8 cellular contexts compared by ENCODE assay signal in the genomic region with DNA sequence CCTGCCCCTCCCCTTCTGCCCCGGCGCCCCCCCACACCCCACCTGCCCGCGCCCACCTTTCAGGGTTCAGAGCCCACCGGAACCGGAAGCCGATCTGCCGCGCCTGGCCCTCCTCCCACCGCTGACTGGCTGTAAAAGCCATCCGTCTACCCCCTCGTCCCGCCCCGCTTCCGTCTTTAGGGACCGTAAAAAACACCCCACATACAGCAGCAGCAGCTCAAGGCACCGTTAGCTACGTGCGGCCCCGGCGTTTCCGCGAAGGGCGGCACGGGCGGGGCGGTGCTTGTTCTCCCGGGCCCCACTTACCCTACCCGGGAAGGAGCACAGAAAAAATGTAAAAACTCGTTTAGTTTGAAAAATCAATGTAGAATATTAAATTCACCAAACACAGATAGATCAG. TPM values are rescaled to one million over a fixed set of nuclear protein-coding genes. Genes with fewer than 3 reads are reported as not detected.
DNase-seq lines count a peak whose midpoint lies in the region; ATAC-seq, FAIRE-seq and TF ChIP-seq lines count a peak whose summit lies in the region.

A gene (minus strand): TSS at position 96 of the 400 bp plus-strand sequence. CDS start 320 bp downstream, outside the sequence.

- dilution Hi-C loops in mammary epithelial cell (cut with HindIII; ENCODE audit: low sequenced_read_pairs): no loop called here

- H3K4me2 ChIP-seq in A549: peak within 1 kb of the TSS; percentile 78
- H3K4me2 ChIP-seq in mammary epithelial cell (ENCODE audit: insufficient read depth, low read depth, low read length): peak within 1 kb of the TSS; percentile 93

- H3K27ac ChIP-seq in A549 (peak within 1 kb of the TSS; percentile 68 to 89), mammary epithelial cell (ENCODE audit: insufficient read depth, low read depth, low read length) (peak within 1 kb of the TSS; percentile 32), small intestine (ENCODE audit: low read depth in 1 of 2, low read length in 1 of 2) (peak within 1 kb of the TSS in 1 of 2 donors; percentile 67)

- TF ChIP-seq POLR2A in A549 (IDR thresholded peaks at IDR 0.05; ENCODE audit: low read length): peak; percentile 20; the same call in 1 of the 2 replicates

- FAIRE-seq in A549 (lab: Jason Lieb, UNC) (no peak), small intestine (lab: Jason Lieb, UNC) (no peak)

- TF ChIP-seq RAD21 in A549 (conservative IDR thresholded peaks at IDR 0.05 in 1 of 2, IDR thresholded peaks at IDR 0.05 in 1 of 2): no peak

- peaks cover 11% of the 10 kb centered on the region for H3K79me2 ChIP-seq in mammary epithelial cell (ENCODE audit: insufficient read depth, low read length)

- ATAC-seq in A549 (peak; percentile 84 to 96), GM18868 (IDR thresholded peaks at IDR 0.05; ENCODE audit: unreplicated experiment) (peak; percentile 89), HG03139 (IDR thresholded peaks at IDR 0.05; ENCODE audit: unreplicated experiment) (peak; percentile 72)

- H3K9ac ChIP-seq in mammary epithelial cell (ENCODE audit: insufficient read depth, low read length): peak within 1 kb of the TSS; percentile 0

- CTCF ChIA-PET in A549 (lab: Yijun Ruan, JAX): interaction anchor here (1.0 to 3.5 kb wide), 5 partner anchors 8 to 305 kb away, joined by 4 to 16 read pairs (median 5); a partner anchor contains a TSS
- CTCF ChIA-PET in mammary epithelial cell (lab: Charles Lee; ENCODE audit: low non-redundant PET): interaction anchor here (0.6 kb wide), 2 partner anchors 16 to 287 kb away, joined by 3 read pairs; no protein-coding TSS in a partner anchor

- WGBS in A549 (ENCODE audit: missing lambda C conversion rate): under 1% methylated on average over 25 of the region's 30 CpGs
- under 1% methylated on average over 24 of the region's 30 CpGs for WGBS in mammary epithelial cell (ENCODE audit: low coverage, missing lambda C conversion rate)
- 0 to 1% (median 1%) methylated on average over 21 to 30 of the region's 30 CpGs for WGBS in small intestine, 3 donors

- H3K9me3 ChIP-seq in A549 (no peaks in the 10 kb centered on the region), mammary epithelial cell (replicated peaks; ENCODE audit: insufficient read depth, low read length) (no peaks in the 10 kb centered on the region), small intestine (ENCODE audit: control insufficient read depth, low read depth) (no peaks in the 10 kb centered on the region)

- DNase-seq in A549 (ENCODE audit: low read depth in 1 of 2, low spot score in 1 of 2): peak; percentile 90 to 94
- peak; percentile 81 for DNase-seq in NCI-H226
- peak; percentile 92 for DNase-seq in mammary epithelial cell
- peak; percentile 96 for DNase-seq in iPS-NIHi11 (ENCODE audit: low spot score)
- DNase-seq in small intestine: peak; percentile 95

- in situ Hi-C loops in mammary epithelial cell (cut with MboI; ENCODE audit: low sequenced_read_pairs in 2 of 2): no loop called here

- peaks cover 17% of the 10 kb centered on the region; the same call in 2 of the 3 replicates for H3K4me1 ChIP-seq in A549
- peaks cover 18% of the 10 kb centered on the region for H3K4me1 ChIP-seq in mammary epithelial cell (ENCODE audit: insufficient read depth, low read length)
- H3K4me1 ChIP-seq in small intestine (ENCODE audit: control insufficient read depth in 2 of 2, insufficient read depth in 1 of 2, low read depth in 1 of 2, low read length in 1 of 2): no peaks in the 10 kb centered on the region

- TF ChIP-seq CTCF in A549 (IDR thresholded peaks at IDR 0.05) (no peak), WI38 (IDR thresholded peaks at IDR 0.05; ENCODE audit: low read depth, low read length) (no peak), mammary epithelial cell (conservative IDR thresholded peaks at IDR 0.05 in 1 of 2, IDR thresholded peaks at IDR 0.05 in 1 of 2; ENCODE audit: extremely low read depth in 1 of 2, insufficient read depth in 1 of 2, low read depth in 1 of 2, low read length in 2 of 2) (no peak)

- POLR2A ChIA-PET in A549 (lab: Yijun Ruan, JAX): interaction anchor here (0.6 to 1.3 kb wide), 4 partner anchors 8 to 31 kb away, joined by 3 to 5 read pairs (median 3); a partner anchor contains a TSS

- intact Hi-C loops in mammary epithelial cell (cut with micrococcal nuclease): no loop called here

- TF ChIP-seq EP300 in A549 (IDR thresholded peaks at IDR 0.05): no peak

- no peaks in the 10 kb centered on the region for H4K20me1 ChIP-seq in mammary epithelial cell (ENCODE audit: insufficient read depth, low read length)

- H2AFZ ChIP-seq in mammary epithelial cell (ENCODE audit: low read depth, low read length): peak within 1 kb of the TSS; percentile 57

- H3K36me3 ChIP-seq in mammary epithelial cell (ENCODE audit: insufficient read depth, low read length) (peaks cover 8% of the 10 kb centered on the region), small intestine (ENCODE audit: control insufficient read depth in 2 of 2, insufficient read depth in 2 of 2, low read length in 2 of 2) (peaks cover 9 to 21% of the 10 kb centered on the region in 2 donors)

- H3K27me3 ChIP-seq in mammary epithelial cell (ENCODE audit: insufficient read depth, low read length) (no peaks in the 10 kb centered on the region), small intestine (ENCODE audit: control insufficient read depth in 2 of 2, insufficient read depth in 2 of 2, low read length in 2 of 2) (no peaks in the 10 kb centered on the region)

- no TSS peak for BruUV-seq in mammary epithelial cell (replicated peaks; lab: Mats Ljungman, UMichigan)

- H3K4me3 ChIP-seq in A549 (peak within 1 kb of the TSS; percentile 58), WI38 (ENCODE audit: low read depth, low read length) (peak within 1 kb of the TSS; percentile 40), mammary epithelial cell (replicated peaks in 1 of 3; ENCODE audit: insufficient read depth in 1 of 3, low read depth in 2 of 3, low read length in 3 of 3) (peak within 1 kb of the TSS; percentile 28 to 50 (median 46)), small intestine (ENCODE audit: low read depth in 1 of 2, low read length in 2 of 2) (peak within 1 kb of the TSS; percentile 44 to 59)

TF ChIP-seq in A549, 52 proteins besides CTCF, POLR2A, EP300 and RAD21 (continues in another document):
- TF ChIP-seq EHF (CRISPR knock-in tag; IDR thresholded peaks at IDR 0.05) (no peak), RARB (CRISPR knock-in tag; IDR thresholded peaks at IDR 0.05) (no peak), KDM5A (IDR thresholded peaks at IDR 0.05) (no peak), MYC (IDR thresholded peaks at IDR 0.05; ENCODE audit: borderline replicate concordance, low read length) (0 out of 2 replicates have a peak, but pooled peaks have one; percentile 38), TP53 (CRISPR knock-in tag; IDR thresholded peaks at IDR 0.05) (no peak), MAFK (IDR thresholded peaks at IDR 0.05; ENCODE audit: partially characterized antibody) (no peak), CEBPB (IDR thresholded peaks at IDR 0.05) (no peak), HOXB5 (CRISPR knock-in tag; IDR thresholded peaks at IDR 0.05) (0 out of 2 replicates have a peak, but pooled peaks have one; percentile 68), ZNF302 (CRISPR knock-in tag; IDR thresholded peaks at IDR 0.05) (no peak), CBX2 (IDR thresholded peaks at IDR 0.05; ENCODE audit: borderline replicate concordance, low read depth) (no peak), KDM1A (IDR thresholded peaks at IDR 0.05; ENCODE audit: low read depth) (no peak), MAZ (IDR thresholded peaks at IDR 0.05; ENCODE audit: borderline replicate concordance, low read depth, low read length) (peak; percentile 9; the same call in 1 of the 2 replicates), CHD4 (IDR thresholded peaks at IDR 0.05; ENCODE audit: borderline replicate concordance) (no peak), FOSL2 (IDR thresholded peaks at IDR 0.05) (no peak), FOSL2 (CRISPR knock-in tag; IDR thresholded peaks at IDR 0.05) (no peak), FOXS1 (CRISPR knock-in tag; IDR thresholded peaks at IDR 0.05) (no peak), BHLHE40 (IDR thresholded peaks at IDR 0.05; ENCODE audit: low read depth, low read length) (peak; percentile 74), SMC3 (IDR thresholded peaks at IDR 0.05) (no peak), JUN (IDR thresholded peaks at IDR 0.05) (peak in 1 of 2 experiments; percentile 50; a peak in 2 of 5 replicates), ZC3H11A (IDR thresholded peaks at IDR 0.05) (no peak), FOSB (CRISPR knock-in tag; IDR thresholded peaks at IDR 0.05) (no peak), RFX5 (IDR thresholded peaks at IDR 0.05) (no peak), SREBF2 (IDR thresholded peaks at IDR 0.05) (no peak), HDAC2 (IDR thresholded peaks at IDR 0.05) (no peak)
- TF ChIP-seq, protein P1, sequence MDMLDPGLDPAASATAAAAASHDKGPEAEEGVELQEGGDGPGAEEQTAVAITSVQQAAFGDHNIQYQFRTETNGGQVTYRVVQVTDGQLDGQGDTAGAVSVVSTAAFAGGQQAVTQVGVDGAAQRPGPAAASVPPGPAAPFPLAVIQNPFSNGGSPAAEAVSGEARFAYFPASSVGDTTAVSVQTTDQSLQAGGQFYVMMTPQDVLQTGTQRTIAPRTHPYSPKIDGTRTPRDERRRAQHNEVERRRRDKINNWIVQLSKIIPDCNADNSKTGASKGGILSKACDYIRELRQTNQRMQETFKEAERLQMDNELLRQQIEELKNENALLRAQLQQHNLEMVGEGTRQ (IDR thresholded peaks at IDR 0.05): no peak
- TF ChIP-seq, protein P2, sequence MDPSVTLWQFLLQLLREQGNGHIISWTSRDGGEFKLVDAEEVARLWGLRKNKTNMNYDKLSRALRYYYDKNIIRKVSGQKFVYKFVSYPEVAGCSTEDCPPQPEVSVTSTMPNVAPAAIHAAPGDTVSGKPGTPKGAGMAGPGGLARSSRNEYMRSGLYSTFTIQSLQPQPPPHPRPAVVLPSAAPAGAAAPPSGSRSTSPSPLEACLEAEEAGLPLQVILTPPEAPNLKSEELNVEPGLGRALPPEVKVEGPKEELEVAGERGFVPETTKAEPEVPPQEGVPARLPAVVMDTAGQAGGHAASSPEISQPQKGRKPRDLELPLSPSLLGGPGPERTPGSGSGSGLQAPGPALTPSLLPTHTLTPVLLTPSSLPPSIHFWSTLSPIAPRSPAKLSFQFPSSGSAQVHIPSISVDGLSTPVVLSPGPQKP (IDR thresholded peaks at IDR 0.05; ENCODE audit: low read depth, low read length): no peak

RNA-seq across cellular contexts. Expression of the gene that starts here (rescaled TPM):
- 115 and 130 TPM in 2 replicates for polyA plus RNA-seq in A549 (2011; rRNA removed)
- 235 and 249 TPM in 2 replicates for polyA plus RNA-seq in A549 (2012; cell fraction: cytosol; rRNA removed)
- polyA plus RNA-seq in A549 (2012; cell fraction: nucleus; rRNA removed): 164 and 216 TPM in 2 replicates
- 139 to 144 TPM (median 139 TPM) in 3 replicates for polyA plus RNA-seq in A549 (2017; fragmentation: RNase III; extraction: RNeasy Plus Mini Kit Qiagen cat#74134 plus additional on column Dnase treatment)
- polyA minus RNA-seq in A549 (2011; rRNA and poly(A)+ RNA removed): 56.3 and 61.4 TPM in 2 replicates
- 10 to 100 TPM; 49.8 to 83.9 TPM for total RNA-seq in mammary epithelial cell
- polyA plus RNA-seq in mammary epithelial cell: 155 TPM
- polyA minus RNA-seq in mammary epithelial cell: 129 TPM
- 100 to 1,000 TPM in 1 of 3 donors, 10 to 100 TPM in 2; 85.4 to 112 (median 98.9) TPM for polyA plus RNA-seq in small intestine
